In the genomic region with DNA sequence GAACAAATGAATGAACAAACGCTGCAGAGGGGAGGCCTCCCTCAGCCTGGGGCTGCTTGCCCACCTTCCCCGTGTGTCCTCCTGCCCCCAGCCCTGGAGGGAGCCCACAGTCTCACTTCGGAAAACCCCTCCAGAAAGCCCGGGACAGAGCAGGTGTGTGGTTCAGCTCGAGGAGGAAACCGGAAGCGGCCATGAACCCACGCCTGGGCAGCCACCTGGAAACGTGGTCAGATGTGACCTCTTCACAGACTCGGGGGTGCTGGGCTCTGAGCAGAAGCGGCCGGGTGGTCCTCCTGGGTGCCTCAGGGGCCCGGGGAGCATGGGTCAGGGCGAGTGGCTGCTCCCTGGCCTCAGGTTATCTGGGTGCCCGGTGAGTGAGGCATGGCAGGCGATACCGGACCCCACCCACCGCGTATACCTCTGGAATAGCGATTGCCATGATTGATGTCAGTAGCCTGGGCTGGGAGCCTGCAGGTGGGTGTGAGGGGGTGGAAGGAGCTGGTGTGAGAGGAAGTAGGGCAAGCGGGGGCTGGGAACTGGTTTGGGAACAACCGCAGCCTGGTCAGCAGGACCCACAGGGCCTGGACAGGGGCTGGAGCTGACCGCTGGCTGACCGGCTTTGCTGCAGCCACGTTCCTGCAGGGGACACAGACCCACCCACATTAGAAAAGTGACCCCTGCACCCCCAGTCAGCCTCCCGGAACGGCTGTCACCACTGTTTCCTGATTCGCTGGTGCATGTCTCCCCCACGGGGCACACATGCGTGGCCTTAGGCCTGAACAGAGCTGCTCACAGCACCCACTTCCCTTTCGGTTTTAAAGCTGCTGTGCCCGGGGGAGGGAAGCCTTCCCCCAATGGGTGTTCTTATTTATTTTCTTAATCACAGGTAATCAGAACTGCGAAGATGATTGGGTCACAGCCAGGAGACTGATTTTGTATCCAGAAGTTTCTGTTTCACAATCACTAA, we compare ENCODE assay signal across 8 cellular contexts.
A peak's percentile ranks its signal among the peaks of the same experiment; 100 is the strongest.
DNase-seq lines count a peak whose midpoint lies in the region; ATAC-seq lines count a peak whose summit lies in the region.
"Not testable (repeated sequence)": the region's sequence is repeated elsewhere in the genome, so short reads cannot be mapped to it uniquely, and the experiment has no call there.

No MANE protein-coding gene starts in this region.

- not testable (repeated sequence) for DNase-seq in left colon; stimulated activated effector memory CD8-positive, alpha-beta T cell treated with anti-CD3 and anti-CD28 coated beads, Interleukin-12 subunit alpha, Interleukin-12 subunit beta, amount 100 ng/mL, for 72 hours (ENCODE audit: low spot score in 2 of 2)

- intact Hi-C loops in left colon (cut with DNase I, micrococcal nuclease), result not testable (repeated sequence)

- not testable (repeated sequence) for H3K4me3 Mint-ChIP-seq in activated T-helper 17 cell treated with anti-CD3 and anti-CD28 coated beads, Interleukin-2, amount 50 U/mL, for 72 hours; stimulated activated effector memory CD8-positive, alpha-beta T cell treated with anti-CD3 and anti-CD28 coated beads, Interleukin-12 subunit alpha, Interleukin-12 subunit beta, amount 100 ng/mL, for 72 hours

- not testable (repeated sequence) for H3K27me3 Mint-ChIP-seq in activated T-helper 17 cell treated with anti-CD3 and anti-CD28 coated beads, Interleukin-2, amount 50 U/mL, for 72 hours

- H3K36me3 Mint-ChIP-seq in activated T-helper 17 cell treated with anti-CD3 and anti-CD28 coated beads, Interleukin-2, amount 50 U/mL, for 72 hours (ENCODE audit: low read depth); stimulated activated effector memory CD8-positive, alpha-beta T cell treated with anti-CD3 and anti-CD28 coated beads, Interleukin-12 subunit alpha, Interleukin-12 subunit beta, amount 100 ng/mL, for 72 hours: not testable (repeated sequence)

- H3K4me1 Mint-ChIP-seq in activated T-helper 17 cell treated with anti-CD3 and anti-CD28 coated beads, Interleukin-2, amount 50 U/mL, for 72 hours; stimulated activated effector memory CD8-positive, alpha-beta T cell treated with anti-CD3 and anti-CD28 coated beads, Interleukin-12 subunit alpha, Interleukin-12 subunit beta, amount 100 ng/mL, for 72 hours: not testable (repeated sequence)

- peak; percentile 61 for ATAC-seq in GM18861 (IDR thresholded peaks at IDR 0.05; ENCODE audit: unreplicated experiment)
- peak; percentile 42 for ATAC-seq in GM21360 (IDR thresholded peaks at IDR 0.05; ENCODE audit: unreplicated experiment)
- ATAC-seq in HG02610 (IDR thresholded peaks at IDR 0.05; ENCODE audit: unreplicated experiment), result peak; percentile 64
- ATAC-seq in HG03095 (IDR thresholded peaks at IDR 0.05; ENCODE audit: unreplicated experiment), result peak; percentile 50
- ATAC-seq in HG03521 (IDR thresholded peaks at IDR 0.05; ENCODE audit: unreplicated experiment), result peak; percentile 54
- ATAC-seq in activated T-helper 17 cell treated with anti-CD3 and anti-CD28 coated beads, Interleukin-2, amount 50 U/mL, for 72 hours (replicated peaks), result peak; percentile 61
- ATAC-seq in left colon, result peak; percentile 61
- ATAC-seq in stimulated activated effector memory CD8-positive, alpha-beta T cell treated with anti-CD3 and anti-CD28 coated beads, Interleukin-12 subunit alpha, Interleukin-12 subunit beta, amount 100 ng/mL, for 72 hours, result peak; percentile 74

- H3K27ac Mint-ChIP-seq in activated T-helper 17 cell treated with anti-CD3 and anti-CD28 coated beads, Interleukin-2, amount 50 U/mL, for 72 hours; stimulated activated effector memory CD8-positive, alpha-beta T cell treated with anti-CD3 and anti-CD28 coated beads, Interleukin-12 subunit alpha, Interleukin-12 subunit beta, amount 100 ng/mL, for 72 hours: not testable (repeated sequence)

- H3K9me3 Mint-ChIP-seq in activated T-helper 17 cell treated with anti-CD3 and anti-CD28 coated beads, Interleukin-2, amount 50 U/mL, for 72 hours; stimulated activated effector memory CD8-positive, alpha-beta T cell treated with anti-CD3 and anti-CD28 coated beads, Interleukin-12 subunit alpha, Interleukin-12 subunit beta, amount 100 ng/mL, for 72 hours: not testable (repeated sequence)
